In genomic region chr3:160617636-160618035, GRCh38 we compare ENCODE assay signal across 1 cellular context.
TF ChIP-seq lines count a peak whose summit lies in the region.

No MANE protein-coding gene starts in this region.

TF ChIP-seq in H1, 55 proteins besides CTCF, POLR2A, EP300 and RAD21:
- TF ChIP-seq TBP (IDR thresholded peaks at IDR 0.05; ENCODE audit: low read depth, low read length) (no peak), CEBPB (IDR thresholded peaks at IDR 0.05; ENCODE audit: low read depth, low read length) (no peak), POLR2AphosphoS5 (IDR thresholded peaks at IDR 0.05; ENCODE audit: low read depth, low read length) (no peak), SIRT6 (IDR thresholded peaks at IDR 0.05; ENCODE audit: low read length) (no peak)
TF ChIP-seq in H1: peak in this region for 0.
